ENCODE assay signal across 21 cellular contexts in genomic region chr2:106983305-106983704, GRCh38.
DNase-seq lines count a peak whose midpoint lies in the region; ATAC-seq, FAIRE-seq and TF ChIP-seq lines count a peak whose summit lies in the region.
"Had no signal": no experiment of that assay in that cellular context is flagged by ENCODE, and none has a peak within 500 bp of the region (broad histone marks: within the 10 kb centered on the region; RNA-seq: fewer than 3 reads in every experiment).

No MANE protein-coding gene starts in this region.

- DNase-seq in HS-5 (ENCODE audit: low read depth) (peak; percentile 32), astrocyte (ENCODE audit: low read depth) (peak; percentile 68), kidney glomerular epithelial cell (lab: John Stamatoyannopoulos, UW) (peak; percentile 10), Peyer's patch (no peak), RPMI8226 (no peak)
- no peak for DNase-seq in CD8-positive, alpha-beta memory T cell
- DNase-seq: 8988T; CD8-positive, alpha-beta T cell; DMS53; H7; Kasumi-1; MG63; NCI-H1048; NCI-H1436; NCI-H2029 treated with DMSO at 0.1 percent for 48 hours; NCI-H2171; NCI-H446 treated with DMSO at 0.1 percent for 48 hours; NCI-H69 had no signal

- POLR2A ChIA-PET in CD8-positive, alpha-beta memory T cell (lab: Charles Lee) = no interaction called here

- no peaks in the 10 kb centered on the region for H3K36me3 Mint-ChIP-seq in astrocyte (ENCODE audit: low read depth, unreplicated experiment)
- H3K36me3 Mint-ChIP-seq in CD8-positive, alpha-beta memory T cell = no peaks in the 10 kb centered on the region
- H3K36me3 Mint-ChIP-seq: CD8-positive, alpha-beta T cell had no signal

- H2AFZ ChIP-seq in ACC112 (ENCODE audit: low read length, unreplicated experiment) (no peak overlapping the region), astrocyte (ENCODE audit: low read depth, low read length) (no peak overlapping the region)

- H4K20me1 ChIP-seq in astrocyte (ENCODE audit: insufficient read depth, low read length) = no peaks in the 10 kb centered on the region
- H4K20me1 ChIP-seq: BLaER1 had no signal

- peak; percentile 67 for FAIRE-seq in astrocyte (lab: Jason Lieb, UNC)

- no peaks in the 10 kb centered on the region for H3K27me3 Mint-ChIP-seq in astrocyte (ENCODE audit: low read depth, unreplicated experiment)
- peaks cover 0 to 2% of the 10 kb centered on the region in 2 donors for H3K27me3 Mint-ChIP-seq in CD8-positive, alpha-beta memory T cell

- H3K4me3 Mint-ChIP-seq in astrocyte (ENCODE audit: unreplicated experiment) = no peak overlapping the region
- H3K4me3 Mint-ChIP-seq in CD8-positive, alpha-beta memory T cell = no peak overlapping the region
- H3K4me3 Mint-ChIP-seq: CD8-positive, alpha-beta T cell had no signal

- H3K36me3 ChIP-seq in ACC112 (ENCODE audit: insufficient read depth, low read length) (no peaks in the 10 kb centered on the region), astrocyte (ENCODE audit: insufficient read depth, low read length) (no peaks in the 10 kb centered on the region), Peyer's patch (no peaks in the 10 kb centered on the region)
- no peaks in the 10 kb centered on the region for H3K36me3 ChIP-seq in CD8-positive, alpha-beta memory T cell (ENCODE audit: insufficient read depth, low read length)
- H3K36me3 ChIP-seq: BLaER1, MG63 had no signal

- H3K79me2 ChIP-seq in ACC112 (ENCODE audit: control insufficient read depth, insufficient read depth, low read length, unreplicated experiment) = no peaks in the 10 kb centered on the region
- H3K79me2 ChIP-seq in astrocyte (ENCODE audit: insufficient read depth, low read length) = no peaks in the 10 kb centered on the region

- H3K9me3 ChIP-seq in astrocyte (ENCODE audit: insufficient read depth, low read depth, low read length) (no peaks in the 10 kb centered on the region), Peyer's patch (no peaks in the 10 kb centered on the region)
- no peaks in the 10 kb centered on the region for H3K9me3 ChIP-seq in CD8-positive, alpha-beta memory T cell (ENCODE audit: low read length)
- H3K9me3 ChIP-seq: BLaER1, MG63 had no signal

- CTCF ChIA-PET in CD8-positive, alpha-beta memory T cell (lab: Charles Lee) = interaction anchor here (0.7 kb wide), 1 partner anchor 10 kb away, joined by 3 read pairs; no protein-coding TSS in a partner anchor

- H3K27me3 ChIP-seq in ACC112 (ENCODE audit: insufficient read depth, low read length) = no peaks in the 10 kb centered on the region
- H3K27me3 ChIP-seq in astrocyte (ENCODE audit: insufficient read depth, low read length) = no peaks in the 10 kb centered on the region
- H3K27me3 ChIP-seq in Peyer's patch = no peaks in the 10 kb centered on the region
- no peaks in the 10 kb centered on the region for H3K27me3 ChIP-seq in CD8-positive, alpha-beta memory T cell (ENCODE audit: insufficient read depth, low read length, poor library complexity, severe bottlenecking)
- H3K27me3 ChIP-seq: BLaER1, MG63 had no signal

- H3K27ac Mint-ChIP-seq in astrocyte (ENCODE audit: unreplicated experiment) = peak overlapping the region; percentile 88
- no peak overlapping the region for H3K27ac Mint-ChIP-seq in CD8-positive, alpha-beta memory T cell
- H3K27ac Mint-ChIP-seq: CD8-positive, alpha-beta T cell had no signal

- no peak overlapping the region for H3K9ac ChIP-seq in astrocyte (ENCODE audit: low read length)
- H3K9ac ChIP-seq: BLaER1 had no signal

- peaks cover 7% of the 10 kb centered on the region for H3K9me3 Mint-ChIP-seq in astrocyte (ENCODE audit: unreplicated experiment)
- peaks cover 0 to 9% (median 0%) of the 10 kb centered on the region in 5 donors for H3K9me3 Mint-ChIP-seq in CD8-positive, alpha-beta memory T cell

- H3K27ac ChIP-seq in ACC112 (ENCODE audit: low read depth, low read length) (0 out of 2 replicates have a peak overlapping the region, but pooled peaks have one; percentile 39), astrocyte (ENCODE audit: low read depth, low read length) (peak overlapping the region; percentile 65), Peyer's patch (no peak overlapping the region)
- no peak overlapping the region for H3K27ac ChIP-seq in CD8-positive, alpha-beta memory T cell (ENCODE audit: low read depth, low read length)
- H3K27ac ChIP-seq: BLaER1 had no signal

- no peak for TF ChIP-seq CTCF in astrocyte (IDR thresholded peaks at IDR 0.05; ENCODE audit: insufficient read depth, low read depth, low read length)
- TF ChIP-seq CTCF in Peyer's patch (IDR thresholded peaks at IDR 0.05) = no peak

- no peak for ATAC-seq in HG03521 (IDR thresholded peaks at IDR 0.05; ENCODE audit: unreplicated experiment)
- ATAC-seq: CD8-positive, alpha-beta T cell had no signal

- peak overlapping the region; percentile 14 for H3K4me2 ChIP-seq in astrocyte (ENCODE audit: low read length)
- H3K4me2 ChIP-seq: BLaER1 had no signal

- no peak for TF ChIP-seq POLR2A in Peyer's patch (IDR thresholded peaks at IDR 0.05)

- H3K4me1 Mint-ChIP-seq in astrocyte (ENCODE audit: low read depth, unreplicated experiment) = peaks cover 34% of the 10 kb centered on the region
- H3K4me1 Mint-ChIP-seq in CD8-positive, alpha-beta memory T cell = no peaks in the 10 kb centered on the region

- peaks cover 22% of the 10 kb centered on the region for H3K4me1 ChIP-seq in ACC112 (ENCODE audit: control insufficient read depth, insufficient read depth, low read length, unreplicated experiment)
- H3K4me1 ChIP-seq in astrocyte (ENCODE audit: insufficient read depth, low read length) = peaks cover 7% of the 10 kb centered on the region
- H3K4me1 ChIP-seq in Peyer's patch = no peaks in the 10 kb centered on the region
- H3K4me1 ChIP-seq in CD8-positive, alpha-beta memory T cell (ENCODE audit: insufficient read depth, low read length) = no peaks in the 10 kb centered on the region
- H3K4me1 ChIP-seq: BLaER1 had no signal

- H3K4me3 ChIP-seq in ACC112 (ENCODE audit: low read depth, low read length) (no peak overlapping the region), astrocyte (ENCODE audit: insufficient read depth, low read depth, low read length) (no peak overlapping the region), Peyer's patch (no peak overlapping the region)
- no peak overlapping the region for H3K4me3 ChIP-seq in CD8-positive, alpha-beta memory T cell (ENCODE audit: low read length)
- H3K4me3 ChIP-seq: BLaER1, MG63 had no signal

Comparison
In these comparisons a context has a peak if more than half of its experiments do, and no peak if none do; other contexts are left out.
1. H3K27ac ChIP-seq: peak in ACC112 (single experiment) and astrocyte (single experiment); none in Peyer's patch (0 of 4) and CD8-positive, alpha-beta memory T cell (single experiment).
2. DNase-seq: peak in HS-5 (single experiment), astrocyte (single experiment) and kidney glomerular epithelial cell (single experiment); none in Peyer's patch (0 of 3), CD8-positive, alpha-beta memory T cell (0 of 5) and RPMI8226 (single experiment).